Comparison of ENCODE assay signal across 1 cellular context in the genomic region with DNA sequence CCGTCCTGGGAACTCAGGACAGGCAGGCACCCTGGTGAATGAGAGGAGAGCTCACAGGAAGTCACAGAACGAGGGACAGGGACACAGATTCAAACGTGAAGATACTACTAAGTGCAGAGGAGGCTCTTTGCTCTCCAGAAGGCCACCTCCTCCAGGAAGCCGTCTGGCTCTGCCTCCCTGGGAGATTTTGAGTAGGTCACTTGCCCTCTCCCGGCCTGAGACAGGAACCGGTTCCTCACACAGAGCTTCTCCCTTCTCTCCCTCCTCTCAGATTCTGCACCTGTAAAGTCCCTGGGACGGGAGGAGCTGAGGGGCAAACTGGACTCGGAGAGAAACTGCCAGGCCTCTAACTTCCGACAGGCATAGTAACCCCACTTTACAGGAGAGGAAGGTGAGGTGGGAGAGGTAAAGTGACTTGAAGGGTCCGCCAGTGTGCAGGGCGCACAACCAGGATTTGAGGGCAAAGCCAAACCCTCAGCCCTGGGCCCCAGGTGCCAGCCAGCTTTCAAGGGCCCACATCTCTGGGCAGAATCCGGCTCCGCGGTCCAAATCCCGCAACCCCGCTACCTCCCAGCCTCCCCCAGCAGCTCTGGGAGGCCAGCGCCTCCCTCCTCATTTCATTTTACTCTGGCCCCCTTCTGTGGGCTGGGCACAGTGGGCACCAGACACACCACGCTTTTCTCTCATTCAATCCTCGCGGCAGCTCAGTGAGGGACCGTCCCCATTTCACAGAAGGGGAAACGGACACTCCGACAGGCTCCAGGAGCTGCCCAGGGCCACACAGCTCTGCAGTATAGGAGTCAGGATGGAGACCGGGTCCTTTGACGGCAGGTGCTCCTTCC.
TF ChIP-seq lines count a peak whose summit lies in the region.

No MANE protein-coding gene starts in this region.

TF ChIP-seq in IMR-90, 13 proteins besides CTCF, POLR2A, EP300 and RAD21 (continued from another document):
- TF ChIP-seq RFX5 (IDR thresholded peaks at IDR 0.05; ENCODE audit: low read depth, low read length) (no peak), MAFK (IDR thresholded peaks at IDR 0.05; ENCODE audit: low read depth, low read length) (no peak), CEBPB (IDR thresholded peaks at IDR 0.05; ENCODE audit: low read depth, low read length) (no peak), MXI1 (IDR thresholded peaks at IDR 0.05; ENCODE audit: borderline replicate concordance, low read depth, low read length) (no peak), BHLHE40 (IDR thresholded peaks at IDR 0.05; ENCODE audit: low read depth, low read length) (no peak), SMC3 (IDR thresholded peaks at IDR 0.05; ENCODE audit: low read depth, low read length) (no peak), CHD1 (IDR thresholded peaks at IDR 0.05; ENCODE audit: low read depth, low read length) (no peak), NFE2L2 (IDR thresholded peaks at IDR 0.05; ENCODE audit: low read depth, low read length) (no peak), MAZ (IDR thresholded peaks at IDR 0.05; ENCODE audit: borderline replicate concordance, low read depth, low read length) (no peak)
- TF ChIP-seq, protein P1, sequence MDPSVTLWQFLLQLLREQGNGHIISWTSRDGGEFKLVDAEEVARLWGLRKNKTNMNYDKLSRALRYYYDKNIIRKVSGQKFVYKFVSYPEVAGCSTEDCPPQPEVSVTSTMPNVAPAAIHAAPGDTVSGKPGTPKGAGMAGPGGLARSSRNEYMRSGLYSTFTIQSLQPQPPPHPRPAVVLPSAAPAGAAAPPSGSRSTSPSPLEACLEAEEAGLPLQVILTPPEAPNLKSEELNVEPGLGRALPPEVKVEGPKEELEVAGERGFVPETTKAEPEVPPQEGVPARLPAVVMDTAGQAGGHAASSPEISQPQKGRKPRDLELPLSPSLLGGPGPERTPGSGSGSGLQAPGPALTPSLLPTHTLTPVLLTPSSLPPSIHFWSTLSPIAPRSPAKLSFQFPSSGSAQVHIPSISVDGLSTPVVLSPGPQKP (IDR thresholded peaks at IDR 0.05; ENCODE audit: borderline replicate concordance, low read depth, low read length) = no peak
- TF ChIP-seq, protein P2, sequence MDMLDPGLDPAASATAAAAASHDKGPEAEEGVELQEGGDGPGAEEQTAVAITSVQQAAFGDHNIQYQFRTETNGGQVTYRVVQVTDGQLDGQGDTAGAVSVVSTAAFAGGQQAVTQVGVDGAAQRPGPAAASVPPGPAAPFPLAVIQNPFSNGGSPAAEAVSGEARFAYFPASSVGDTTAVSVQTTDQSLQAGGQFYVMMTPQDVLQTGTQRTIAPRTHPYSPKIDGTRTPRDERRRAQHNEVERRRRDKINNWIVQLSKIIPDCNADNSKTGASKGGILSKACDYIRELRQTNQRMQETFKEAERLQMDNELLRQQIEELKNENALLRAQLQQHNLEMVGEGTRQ (IDR thresholded peaks at IDR 0.05; ENCODE audit: low read depth, low read length) = no peak
